ENCODE assay signal across 8 cellular contexts in genomic region chr22:39306456-39307361, GRCh38. TPM values are rescaled to one million over a fixed set of nuclear protein-coding genes. Genes with fewer than 3 reads are reported as not detected.
DNase-seq lines count a peak whose midpoint lies in the region; ATAC-seq, FAIRE-seq and TF ChIP-seq lines count a peak whose summit lies in the region.

No MANE protein-coding gene starts in this region.

- peaks cover 33% of the 10 kb centered on the region for H3F3A ChIP-seq in MM.1S (ENCODE audit: insufficient read depth, low read length)

- H3K36me3 ChIP-seq in MM.1S (replicated peaks; ENCODE audit: insufficient read depth, low read length) (no peaks in the 10 kb centered on the region; the same call in 1 of the 2 replicates), cardiac muscle cell (no peaks in the 10 kb centered on the region)

- H3K4me1 Mint-ChIP-seq in activated T-cell treated with anti-CD3 and anti-CD28 coated beads, Interleukin-2, amount 50 U/mL, for 24 hours (ENCODE audit: low read depth) = peaks cover 21% of the 10 kb centered on the region

- no peaks in the 10 kb centered on the region for H3K9me3 Mint-ChIP-seq in activated T-cell treated with anti-CD3 and anti-CD28 coated beads, Interleukin-2, amount 50 U/mL, for 24 hours

- H3K27me3 ChIP-seq in MM.1S (replicated peaks; ENCODE audit: insufficient read depth, low read length) (no peaks in the 10 kb centered on the region), cardiac muscle cell (no peaks in the 10 kb centered on the region)

- no peak for ATAC-seq in GM19467 (IDR thresholded peaks at IDR 0.05; ENCODE audit: unreplicated experiment)

- H3K9ac ChIP-seq in MM.1S (ENCODE audit: low read length) = no peak overlapping the region

- H3K27ac ChIP-seq in MM.1S (ENCODE audit: low read length) = no peak overlapping the region
- no peak overlapping the region for H3K27ac ChIP-seq in cardiac muscle cell

- no peak overlapping the region for H3K4me2 ChIP-seq in MM.1S (ENCODE audit: low read depth, low read length)

- H3K27ac Mint-ChIP-seq in activated T-cell treated with anti-CD3 and anti-CD28 coated beads, Interleukin-2, amount 50 U/mL, for 24 hours = peak overlapping the region; percentile 88

- H3K4me1 ChIP-seq in MM.1S (ENCODE audit: low read length) (0 out of 2 replicates have a peak, but pooled peaks cover 4% of the 10 kb centered on the region), cardiac muscle cell (ENCODE audit: low read depth) (no peaks in the 10 kb centered on the region)

- no peaks in the 10 kb centered on the region; the same call in 1 of the 2 replicates for H3K79me2 ChIP-seq in MM.1S (ENCODE audit: low read length)

- peaks cover 3% of the 10 kb centered on the region for H4K20me1 ChIP-seq in MM.1S (ENCODE audit: insufficient read depth, low read length)

- H3K36me3 Mint-ChIP-seq in activated T-cell treated with anti-CD3 and anti-CD28 coated beads, Interleukin-2, amount 50 U/mL, for 24 hours (ENCODE audit: low read depth) = peaks cover 12% of the 10 kb centered on the region

- no peaks in the 10 kb centered on the region for H3K9me2 ChIP-seq in MM.1S (replicated peaks; ENCODE audit: insufficient read depth, low read length)

- no peak overlapping the region for H2AFZ ChIP-seq in MM.1S (ENCODE audit: low read length)

- H3K4me3 ChIP-seq in MM.1S (ENCODE audit: low read length) (no peak overlapping the region), cardiac muscle cell (no peak overlapping the region)

- no peak for FAIRE-seq in D721Med (lab: Jason Lieb, UNC)
- no peak for FAIRE-seq in frontal cortex (lab: Jason Lieb, UNC)

- H3K4me3 Mint-ChIP-seq in activated T-cell treated with anti-CD3 and anti-CD28 coated beads, Interleukin-2, amount 50 U/mL, for 24 hours = peak overlapping the region; percentile 12

- H3K9me3 ChIP-seq in MM.1S (replicated peaks; ENCODE audit: insufficient read depth, low read length) = no peaks in the 10 kb centered on the region
- no peaks in the 10 kb centered on the region for H3K9me3 ChIP-seq in cardiac muscle cell (ENCODE audit: low read depth)

- DNase-seq in D721Med (ENCODE audit: insufficient read length, low spot score) (no peak), MM.1S (peak; percentile 50), cardiac muscle cell (ENCODE audit: low read depth in 1 of 2, low spot score in 1 of 2) (peak in 1 of 2 donors; percentile 59), GM19240 (ENCODE audit: insufficient read length, low spot score) (no peak), frontal cortex (ENCODE audit: low spot score in 2 of 2) (no peak)
- DNase-seq in activated T-cell treated with anti-CD3 and anti-CD28 coated beads, Interleukin-2, amount 50 U/mL, for 24 hours = peak; percentile 68
- peak; percentile 19 to 26 for DNase-seq in stimulated activated CD8-positive, alpha-beta memory T cell treated with anti-CD3 and anti-CD28 coated beads, Interleukin-7, amount 100 ng/mL, for 1 hour (ENCODE audit: low read depth in 2 of 2)

- no peaks in the 10 kb centered on the region for H3K27me3 Mint-ChIP-seq in activated T-cell treated with anti-CD3 and anti-CD28 coated beads, Interleukin-2, amount 50 U/mL, for 24 hours

- TF ChIP-seq CTCF in D721Med (IDR thresholded peaks at IDR 0.05; ENCODE audit: insufficient read depth, missing control alignments) = peak; percentile 34
- peak; percentile 62 for TF ChIP-seq CTCF in MM.1S (IDR thresholded peaks at IDR 0.05; ENCODE audit: low read length)
- TF ChIP-seq CTCF in cardiac muscle cell (IDR thresholded peaks at IDR 0.05; ENCODE audit: low read depth, low read length) = peak; percentile 38

RNA-seq across cellular contexts. Expression of gene RPL3, which starts 12.7 kb away (rescaled TPM):
- total RNA-seq in cardiac muscle cell = 2,304 and 2,959 TPM in 2 replicates
- polyA plus RNA-seq in cardiac muscle cell = 1,107 and 1,423 TPM in 2 replicates
- total RNA-seq in frontal cortex = 1,897 TPM

RNA-seq across cellular contexts. Expression of gene SYNGR1, which starts 43.1 kb away (rescaled TPM):
- total RNA-seq in cardiac muscle cell (40.7 and 61.8 TPM in 2 replicates), frontal cortex (50.1 TPM)
- 81.9 and 112 TPM in 2 replicates for polyA plus RNA-seq in cardiac muscle cell

Comparison
In these comparisons a context has a peak if more than half of its experiments do, and no peak if none do; other contexts are left out.
1. DNase-seq: peak in MM.1S (single experiment), activated T-cell treated with anti-CD3 and anti-CD28 coated beads, Interleukin-2, amount 50 U/mL, for 24 hours (single experiment) and stimulated activated CD8-positive, alpha-beta memory T cell treated with anti-CD3 and anti-CD28 coated beads, Interleukin-7, amount 100 ng/mL, for 1 hour (2 of 2); none in D721Med (single experiment), GM19240 (single experiment) and frontal cortex (0 of 2).
2. Peak in every context shown above with its lines, with median percentiles within 50 percentile points of each other: CTCF ChIP-seq.